Comparison of ENCODE assay signal across 1 cellular context in genomic region chr10:29253096-29254029, GRCh38.
TF ChIP-seq lines count a peak whose summit lies in the region.

No MANE protein-coding gene starts in this region.

TF ChIP-seq in WTC11, 78 proteins besides CTCF, POLR2A, EP300 and RAD21:
- TF ChIP-seq, protein P1, sequence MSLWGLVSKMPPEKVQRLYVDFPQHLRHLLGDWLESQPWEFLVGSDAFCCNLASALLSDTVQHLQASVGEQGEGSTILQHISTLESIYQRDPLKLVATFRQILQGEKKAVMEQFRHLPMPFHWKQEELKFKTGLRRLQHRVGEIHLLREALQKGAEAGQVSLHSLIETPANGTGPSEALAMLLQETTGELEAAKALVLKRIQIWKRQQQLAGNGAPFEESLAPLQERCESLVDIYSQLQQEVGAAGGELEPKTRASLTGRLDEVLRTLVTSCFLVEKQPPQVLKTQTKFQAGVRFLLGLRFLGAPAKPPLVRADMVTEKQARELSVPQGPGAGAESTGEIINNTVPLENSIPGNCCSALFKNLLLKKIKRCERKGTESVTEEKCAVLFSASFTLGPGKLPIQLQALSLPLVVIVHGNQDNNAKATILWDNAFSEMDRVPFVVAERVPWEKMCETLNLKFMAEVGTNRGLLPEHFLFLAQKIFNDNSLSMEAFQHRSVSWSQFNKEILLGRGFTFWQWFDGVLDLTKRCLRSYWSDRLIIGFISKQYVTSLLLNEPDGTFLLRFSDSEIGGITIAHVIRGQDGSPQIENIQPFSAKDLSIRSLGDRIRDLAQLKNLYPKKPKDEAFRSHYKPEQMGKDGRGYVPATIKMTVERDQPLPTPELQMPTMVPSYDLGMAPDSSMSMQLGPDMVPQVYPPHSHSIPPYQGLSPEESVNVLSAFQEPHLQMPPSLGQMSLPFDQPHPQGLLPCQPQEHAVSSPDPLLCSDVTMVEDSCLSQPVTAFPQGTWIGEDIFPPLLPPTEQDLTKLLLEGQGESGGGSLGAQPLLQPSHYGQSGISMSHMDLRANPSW (CRISPR knock-in tag; conservative IDR thresholded peaks at IDR 0.05; ENCODE audit: low read depth): no peak
- TF ChIP-seq, protein P2, sequence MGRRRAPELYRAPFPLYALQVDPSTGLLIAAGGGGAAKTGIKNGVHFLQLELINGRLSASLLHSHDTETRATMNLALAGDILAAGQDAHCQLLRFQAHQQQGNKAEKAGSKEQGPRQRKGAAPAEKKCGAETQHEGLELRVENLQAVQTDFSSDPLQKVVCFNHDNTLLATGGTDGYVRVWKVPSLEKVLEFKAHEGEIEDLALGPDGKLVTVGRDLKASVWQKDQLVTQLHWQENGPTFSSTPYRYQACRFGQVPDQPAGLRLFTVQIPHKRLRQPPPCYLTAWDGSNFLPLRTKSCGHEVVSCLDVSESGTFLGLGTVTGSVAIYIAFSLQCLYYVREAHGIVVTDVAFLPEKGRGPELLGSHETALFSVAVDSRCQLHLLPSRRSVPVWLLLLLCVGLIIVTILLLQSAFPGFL (CRISPR knock-in tag; IDR thresholded peaks at IDR 0.05; ENCODE audit: borderline replicate concordance): no peak
- TF ChIP-seq ZNF396 (CRISPR knock-in tag; IDR thresholded peaks at IDR 0.05; ENCODE audit: borderline replicate concordance): no peak
- TF ChIP-seq, protein P3, sequence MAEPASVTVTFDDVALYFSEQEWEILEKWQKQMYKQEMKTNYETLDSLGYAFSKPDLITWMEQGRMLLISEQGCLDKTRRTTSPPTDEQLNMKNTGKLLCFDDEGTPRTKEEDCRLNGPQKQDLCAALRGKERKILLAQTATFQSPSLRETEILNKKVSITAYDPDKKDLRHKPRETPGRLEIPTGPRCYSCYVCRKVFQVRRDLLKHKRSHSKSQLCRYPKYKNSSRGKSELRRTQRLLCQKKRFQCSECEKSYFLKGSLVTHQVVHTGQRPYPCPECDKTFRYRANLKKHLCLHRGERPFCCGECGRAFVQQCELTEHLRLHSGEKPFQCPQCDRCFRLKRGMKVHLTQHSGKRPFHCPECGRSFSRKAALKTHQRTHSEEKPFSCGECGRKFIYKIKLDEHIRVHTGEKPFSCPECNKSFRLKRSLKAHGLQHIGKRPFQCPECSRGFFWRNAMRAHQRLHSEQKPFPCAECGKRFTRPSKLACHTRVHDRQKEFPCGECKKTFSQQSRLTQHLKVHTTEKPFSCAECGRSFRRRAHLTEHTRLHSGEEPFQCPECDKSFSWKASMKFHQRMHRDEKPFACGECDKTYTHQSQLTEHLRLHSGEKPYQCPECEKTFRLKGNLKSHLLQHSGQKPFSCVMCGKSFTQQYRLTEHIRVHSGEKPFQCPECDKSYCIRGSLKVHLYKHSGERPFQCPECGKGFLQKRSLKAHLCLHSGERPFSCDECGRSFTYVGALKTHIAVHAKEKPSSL (CRISPR knock-in tag; conservative IDR thresholded peaks at IDR 0.05): no peak
- TF ChIP-seq ZNF671 (CRISPR knock-in tag; IDR thresholded peaks at IDR 0.05): no peak
- no peak for TF ChIP-seq ZNF263 (CRISPR knock-in tag; IDR thresholded peaks at IDR 0.05; ENCODE audit: low read depth)
- TF ChIP-seq, protein P4, sequence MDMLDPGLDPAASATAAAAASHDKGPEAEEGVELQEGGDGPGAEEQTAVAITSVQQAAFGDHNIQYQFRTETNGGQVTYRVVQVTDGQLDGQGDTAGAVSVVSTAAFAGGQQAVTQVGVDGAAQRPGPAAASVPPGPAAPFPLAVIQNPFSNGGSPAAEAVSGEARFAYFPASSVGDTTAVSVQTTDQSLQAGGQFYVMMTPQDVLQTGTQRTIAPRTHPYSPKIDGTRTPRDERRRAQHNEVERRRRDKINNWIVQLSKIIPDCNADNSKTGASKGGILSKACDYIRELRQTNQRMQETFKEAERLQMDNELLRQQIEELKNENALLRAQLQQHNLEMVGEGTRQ (CRISPR knock-in tag; IDR thresholded peaks at IDR 0.05): no peak
- TF ChIP-seq, protein P5, sequence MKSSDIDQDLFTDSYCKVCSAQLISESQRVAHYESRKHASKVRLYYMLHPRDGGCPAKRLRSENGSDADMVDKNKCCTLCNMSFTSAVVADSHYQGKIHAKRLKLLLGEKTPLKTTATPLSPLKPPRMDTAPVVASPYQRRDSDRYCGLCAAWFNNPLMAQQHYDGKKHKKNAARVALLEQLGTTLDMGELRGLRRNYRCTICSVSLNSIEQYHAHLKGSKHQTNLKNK (CRISPR knock-in tag; IDR thresholded peaks at IDR 0.05): no peak
- no peak for TF ChIP-seq PRRX2 (CRISPR knock-in tag; IDR thresholded peaks at IDR 0.05)
- TF ChIP-seq SMAD4 (CRISPR knock-in tag; IDR thresholded peaks at IDR 0.05): no peak
- no peak for TF ChIP-seq FOXJ3 (CRISPR knock-in tag; IDR thresholded peaks at IDR 0.05; ENCODE audit: borderline replicate concordance)
- no peak for TF ChIP-seq TCF7 (CRISPR knock-in tag; IDR thresholded peaks at IDR 0.05; ENCODE audit: low read depth)
- TF ChIP-seq, protein P6, sequence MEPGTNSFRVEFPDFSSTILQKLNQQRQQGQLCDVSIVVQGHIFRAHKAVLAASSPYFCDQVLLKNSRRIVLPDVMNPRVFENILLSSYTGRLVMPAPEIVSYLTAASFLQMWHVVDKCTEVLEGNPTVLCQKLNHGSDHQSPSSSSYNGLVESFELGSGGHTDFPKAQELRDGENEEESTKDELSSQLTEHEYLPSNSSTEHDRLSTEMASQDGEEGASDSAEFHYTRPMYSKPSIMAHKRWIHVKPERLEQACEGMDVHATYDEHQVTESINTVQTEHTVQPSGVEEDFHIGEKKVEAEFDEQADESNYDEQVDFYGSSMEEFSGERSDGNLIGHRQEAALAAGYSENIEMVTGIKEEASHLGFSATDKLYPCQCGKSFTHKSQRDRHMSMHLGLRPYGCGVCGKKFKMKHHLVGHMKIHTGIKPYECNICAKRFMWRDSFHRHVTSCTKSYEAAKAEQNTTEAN (CRISPR knock-in tag; IDR thresholded peaks at IDR 0.05): no peak
- no peak for TF ChIP-seq ZNF219 (CRISPR knock-in tag; IDR thresholded peaks at IDR 0.05; ENCODE audit: borderline replicate concordance)
- no peak for TF ChIP-seq AR (CRISPR knock-in tag; IDR thresholded peaks at IDR 0.05)
- no peak for TF ChIP-seq USF1 (CRISPR knock-in tag; IDR thresholded peaks at IDR 0.05)
- TF ChIP-seq ZNF416 (CRISPR knock-in tag; IDR thresholded peaks at IDR 0.05): no peak
- TF ChIP-seq ZNF232 (CRISPR knock-in tag; IDR thresholded peaks at IDR 0.05): no peak
